8 cellular contexts compared by ENCODE assay signal in the genomic region with DNA sequence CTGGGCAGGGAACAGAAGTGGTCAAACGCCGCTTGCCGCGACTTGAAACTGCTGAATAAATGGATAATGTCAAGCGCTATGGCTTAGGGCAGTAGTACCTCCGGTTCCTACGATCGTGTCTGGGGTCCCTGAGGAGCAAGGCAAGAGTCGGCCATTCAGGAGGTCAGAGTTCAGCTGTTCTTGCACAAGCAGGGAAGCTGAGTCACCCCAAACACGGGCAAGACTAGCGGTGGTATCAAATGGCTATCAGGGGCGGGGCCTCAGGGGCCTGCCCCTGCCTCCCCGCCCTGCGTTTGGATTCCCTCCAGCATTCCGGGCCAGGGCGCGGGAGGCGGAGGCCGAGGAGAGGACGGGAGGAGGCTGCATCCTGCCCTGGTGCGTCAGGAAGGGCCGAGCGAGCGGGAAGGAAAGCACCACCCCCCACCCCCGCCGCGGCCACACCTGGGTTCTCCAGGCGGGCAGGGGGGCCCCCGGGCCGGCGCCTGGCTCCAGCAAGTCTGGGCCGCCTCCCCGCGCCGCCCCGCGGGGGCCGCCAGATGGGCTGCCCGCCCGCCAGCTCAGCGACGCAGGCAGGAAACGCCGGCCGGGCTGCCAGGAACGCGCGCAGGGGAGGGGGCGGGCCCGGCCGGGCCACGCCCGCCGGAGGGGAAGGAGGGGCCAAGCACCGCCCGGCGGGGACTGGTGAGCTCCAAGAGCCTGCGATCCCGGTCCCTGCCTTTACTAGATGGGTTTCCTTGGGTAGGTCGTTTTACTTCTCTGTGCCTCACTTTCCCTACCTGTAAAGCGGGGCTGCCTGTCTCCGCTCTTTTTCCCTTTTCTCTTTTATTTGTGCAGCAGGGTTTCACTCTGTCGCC. TPM values are rescaled to one million over a fixed set of nuclear protein-coding genes. Genes with fewer than 3 reads are reported as not detected.
A peak's percentile ranks its signal among the peaks of the same experiment; 100 is the strongest.
DNase-seq lines count a peak whose midpoint lies in the region; ATAC-seq lines count a peak whose summit lies in the region.

No MANE protein-coding gene starts in this region.

- H3K9ac ChIP-seq in mesendoderm (ENCODE audit: low read length), result peak overlapping the region; percentile 91

- peak overlapping the region; percentile 94 for H3K27ac ChIP-seq in mesendoderm (ENCODE audit: low read depth, low read length)

- peak; percentile 88 for ATAC-seq in GM21360 (IDR thresholded peaks at IDR 0.05; ENCODE audit: unreplicated experiment)
- peak; percentile 90 for ATAC-seq in effector memory CD8-positive, alpha-beta T cell (replicated peaks)

- H3K79me2 ChIP-seq in mesendoderm (ENCODE audit: control insufficient read depth, insufficient read depth, low read length), result no peaks in the 10 kb centered on the region

- peak overlapping the region; percentile 42 for H3K4me3 ChIP-seq in mesendoderm (ENCODE audit: low read length)

- peak overlapping the region; percentile 88 for H2BK120ac ChIP-seq in mesendoderm (ENCODE audit: low read depth, low read length)

- H2BK15ac ChIP-seq in mesendoderm (replicated peaks; ENCODE audit: low read depth), result no peak overlapping the region

- peak overlapping the region; percentile 96 for H3K56ac ChIP-seq in mesendoderm (ENCODE audit: low read length)

- no peaks in the 10 kb centered on the region for H3K36me3 ChIP-seq in mesendoderm (ENCODE audit: control insufficient read depth, insufficient read depth, low read length)

- peaks cover 11% of the 10 kb centered on the region for H3K4me1 ChIP-seq in mesendoderm (ENCODE audit: control insufficient read depth, low read depth, low read length)

- peak overlapping the region; percentile 75 for H3K18ac ChIP-seq in mesendoderm (ENCODE audit: low read length)

- DNase-seq in CMK (ENCODE audit: low read depth) (peak; percentile 81), HT-29 (ENCODE audit: low spot score) (peak; percentile 100), mesendoderm (peak; percentile 100)
- peak; percentile 84 for DNase-seq in NK-92 treated with Interleukin-12 subunit alpha and Interleukin-12 subunit beta, amount 100 ng/mL, for 24 hours (lab: John Stamatoyannopoulos, UW)
- DNase-seq in activated CD8-positive, alpha-beta memory T cell treated with anti-CD3 and anti-CD28 coated beads for 48 hours (ENCODE audit: low read depth in 2 of 3, low spot score in 2 of 3), result peak; percentile 74 to 84 (median 74)
- peak; percentile 63 to 71 (median 68) for DNase-seq in effector memory CD8-positive, alpha-beta T cell
- DNase-seq in stimulated activated CD8-positive, alpha-beta memory T cell treated with anti-CD3 and anti-CD28 coated beads, Interleukin-12 subunit alpha, Interleukin-12 subunit beta, amount 100 ng/mL, for 4 hours (ENCODE audit: low read depth), result peak; percentile 81

- no peaks in the 10 kb centered on the region for H3K9me3 Mint-ChIP-seq in effector memory CD8-positive, alpha-beta T cell

- H3K4me1 Mint-ChIP-seq in effector memory CD8-positive, alpha-beta T cell (ENCODE audit: low read depth in 2 of 2), result peaks cover 17 to 25% of the 10 kb centered on the region in 2 donors

- no peaks in the 10 kb centered on the region for H3K27me3 Mint-ChIP-seq in effector memory CD8-positive, alpha-beta T cell

- H3K4ac ChIP-seq in mesendoderm (ENCODE audit: low read depth, low read length), result peak overlapping the region; percentile 84

- peak overlapping the region; percentile 98 for H2BK5ac ChIP-seq in mesendoderm (ENCODE audit: low read length)

- peaks cover 3% of the 10 kb centered on the region for H3K79me1 ChIP-seq in mesendoderm (ENCODE audit: low read length)

- H4K8ac ChIP-seq in mesendoderm (ENCODE audit: low read depth, low read length), result no peak overlapping the region

- H3K36me3 Mint-ChIP-seq in effector memory CD8-positive, alpha-beta T cell (ENCODE audit: insufficient read depth), result peaks cover 20% of the 10 kb centered on the region

- peak overlapping the region; percentile 84 for H3K27ac Mint-ChIP-seq in effector memory CD8-positive, alpha-beta T cell

- no CpG with 5 or more reads among the region's 63 CpGs for WGBS in mesendoderm (ENCODE audit: extremely low coverage, insufficient coverage, low lambda C conversion rate)

- peak overlapping the region; percentile 76 for H3K4me2 ChIP-seq in mesendoderm (ENCODE audit: low read length)

- peak overlapping the region; percentile 91 to 92 for H3K4me3 Mint-ChIP-seq in effector memory CD8-positive, alpha-beta T cell

- H3K23ac ChIP-seq in mesendoderm (ENCODE audit: low read length), result peak overlapping the region; percentile 92

- no peak overlapping the region for H4K5ac ChIP-seq in mesendoderm (ENCODE audit: low read length)

- H3K27me3 ChIP-seq in mesendoderm (ENCODE audit: insufficient read depth, low read length, poor library complexity), result no peaks in the 10 kb centered on the region

- peak overlapping the region; percentile 59 for H2AK5ac ChIP-seq in mesendoderm (ENCODE audit: low read length)

RNA-seq across cellular contexts. Expression of a gene that starts 32.2 kb away (rescaled TPM):
- 1,531 and 1,848 TPM in 2 replicates for total RNA-seq in HT-29 (2014; rRNA removed; shearing (Covaris generic))
- polyA plus RNA-seq in mesendoderm (2013, experiment 1 of 2), result 298 TPM
- polyA plus RNA-seq in mesendoderm (2013, experiment 2 of 2), result 282 TPM

RNA-seq across cellular contexts. Expression of a gene that starts 58.7 kb away (rescaled TPM):
- 107 and 115 TPM in 2 replicates for total RNA-seq in HT-29 (2014; rRNA removed; shearing (Covaris generic))
- polyA plus RNA-seq in mesendoderm (2013, experiment 1 of 2), result 135 TPM
- 133 TPM for polyA plus RNA-seq in mesendoderm (2013, experiment 2 of 2)

Comparison
In these comparisons a context has a peak if more than half of its experiments do, and no peak if none do; other contexts are left out.
1. Peak in every context shown above with its lines: DNase-seq, ATAC-seq, H3K4me3 ChIP-seq and H3K27ac ChIP-seq.